1 cellular context compared by ENCODE assay signal in genomic region chr3:138861755-138862333, GRCh38.
TF ChIP-seq lines count a peak whose summit lies in the region.

No MANE protein-coding gene starts in this region.

TF ChIP-seq in endothelial cell of umbilical vein, 7 proteins besides CTCF, POLR2A, EP300 and RAD21 (continued from another document):
- TF ChIP-seq GATA2 (IDR thresholded peaks at IDR 0.05; ENCODE audit: insufficient read depth, insufficient read length, low read depth, low read length): no peak
- TF ChIP-seq JUN (IDR thresholded peaks at IDR 0.05; ENCODE audit: borderline replicate concordance, insufficient read depth, insufficient read length, low read depth): no peak
